Comparison of ENCODE assay signal across 8 cellular contexts in the genomic region with DNA sequence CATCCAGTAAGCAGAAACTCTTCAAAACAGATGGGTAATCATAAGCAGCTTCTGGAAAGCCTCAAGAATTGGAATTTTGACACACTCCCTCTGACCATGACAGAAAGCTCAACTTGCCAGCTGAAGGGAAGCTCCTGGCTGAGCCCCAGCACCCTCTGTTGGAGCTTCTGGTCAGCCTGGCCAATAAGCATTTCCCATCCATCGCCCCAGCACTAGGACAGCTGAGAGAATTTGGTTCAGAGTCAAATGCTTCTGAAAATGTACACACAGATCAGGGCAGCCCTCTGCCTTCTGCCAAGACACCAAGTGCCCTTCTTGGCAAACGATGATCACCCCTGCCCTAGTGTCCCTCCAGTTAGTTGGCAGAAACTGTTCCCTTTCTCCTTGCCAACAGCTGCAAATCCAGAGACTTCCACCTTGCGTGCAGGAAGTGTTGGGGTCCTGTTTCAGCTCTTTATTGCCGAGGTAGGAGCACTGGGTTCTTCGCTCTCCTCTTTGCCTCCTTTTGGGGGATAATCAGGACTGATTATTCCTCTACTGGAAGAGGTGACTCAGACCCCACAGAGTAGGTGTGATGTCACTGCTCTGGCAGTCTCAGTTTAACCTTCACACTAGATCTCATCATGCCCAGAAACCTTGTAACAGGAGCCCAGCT. TPM values are rescaled to one million over a fixed set of nuclear protein-coding genes. Genes with fewer than 3 reads are reported as not detected.
DNase-seq lines count a peak whose midpoint lies in the region; ATAC-seq and TF ChIP-seq lines count a peak whose summit lies in the region.

No MANE protein-coding gene starts in this region.

- no peak for TF ChIP-seq CTCF in AG04450 (IDR thresholded peaks at IDR 0.05; ENCODE audit: low read depth, low read length)

- H3K9me3 Mint-ChIP-seq in activated T-helper 2 cell treated with anti-CD3 and anti-CD28 coated beads, Interferon-gamma antibody, Interleukin-2, Interleukin-4, amounts not matched to agents 10 μg/mL and 5 μg/mL and 100 μg/mL, durations not matched to agents 14 hours and 24 hours and 36 hours, result no peaks in the 10 kb centered on the region

- H3K27ac ChIP-seq in AG04450 (ENCODE audit: low read depth, low read length), result peak overlapping the region; percentile 69
- peak overlapping the region; percentile 74 for H3K27ac ChIP-seq in rectal smooth muscle tissue (ENCODE audit: low read depth, low read length)

- no peak for TF ChIP-seq EP300 in Ishikawa (IDR thresholded peaks at IDR 0.05; ENCODE audit: borderline replicate concordance)

- CTCF ChIA-PET in AG04450 (lab: Charles Lee), result interaction anchor here (0.9 to 5.0 kb wide), 6 partner anchors 10 to 202 kb away, joined by 3 to 39 read pairs (median 14); no protein-coding TSS in a partner anchor

- ATAC-seq in Right ventricle myocardium inferior (peak; percentile 95), HG02678 (IDR thresholded peaks at IDR 0.05; ENCODE audit: unreplicated experiment) (no peak)

- H3K27ac Mint-ChIP-seq in activated T-helper 2 cell treated with anti-CD3 and anti-CD28 coated beads, Interferon-gamma antibody, Interleukin-2, Interleukin-4, amounts not matched to agents 10 μg/mL and 5 μg/mL and 100 μg/mL, durations not matched to agents 14 hours and 24 hours and 36 hours, result peak overlapping the region; percentile 81

- no peak overlapping the region for H3K9ac ChIP-seq in rectal smooth muscle tissue (ENCODE audit: low read length)

- H3K4me1 Mint-ChIP-seq in activated T-helper 2 cell treated with anti-CD3 and anti-CD28 coated beads, Interferon-gamma antibody, Interleukin-2, Interleukin-4, amounts not matched to agents 10 μg/mL and 5 μg/mL and 100 μg/mL, durations not matched to agents 14 hours and 24 hours and 36 hours (ENCODE audit: low read depth), result peaks cover 36% of the 10 kb centered on the region

- intact Hi-C loops in activated T-helper 2 cell treated with anti-CD3 and anti-CD28 coated beads, Interferon-gamma antibody, Interleukin-2, Interleukin-4, amounts not matched to agents 10 μg/mL and 5 μg/mL and 100 μg/mL, durations not matched to agents 14 hours and 24 hours and 36 hours (cut with micrococcal nuclease), result no loop called here
- intact Hi-C loops in Right ventricle myocardium inferior (cut with DNase I), result no loop called here

- H3K4me3 Mint-ChIP-seq in activated T-helper 2 cell treated with anti-CD3 and anti-CD28 coated beads, Interferon-gamma antibody, Interleukin-2, Interleukin-4, amounts not matched to agents 10 μg/mL and 5 μg/mL and 100 μg/mL, durations not matched to agents 14 hours and 24 hours and 36 hours (ENCODE audit: low read depth), result no peak overlapping the region

- no peak for DNase-seq in AG04450 (ENCODE audit: low read depth, low spot score)
- DNase-seq in activated T-helper 2 cell treated with anti-CD3 and anti-CD28 coated beads, Interferon-gamma antibody, Interleukin-2, Interleukin-4, amounts not matched to agents 10 μg/mL and 5 μg/mL and 100 μg/mL, durations not matched to agents 14 hours and 24 hours and 36 hours (ENCODE audit: low spot score), result no peak
- DNase-seq in Right ventricle myocardium inferior (ENCODE audit: missing footprints), result peak; percentile 79
- no peak for DNase-seq in NCI-H2081 treated with DMSO at 0.1 percent for 48 hours (lab: John Stamatoyannopoulos, UW)
- DNase-seq in germinal center (ENCODE audit: low spot score), result no peak

- H3K27me3 ChIP-seq in AG04450 (ENCODE audit: control insufficient read depth, insufficient read depth, low read length) (no peaks in the 10 kb centered on the region), rectal smooth muscle tissue (ENCODE audit: control insufficient read depth, insufficient read depth, low read length) (no peaks in the 10 kb centered on the region)

- no peaks in the 10 kb centered on the region for H3K27me3 Mint-ChIP-seq in activated T-helper 2 cell treated with anti-CD3 and anti-CD28 coated beads, Interferon-gamma antibody, Interleukin-2, Interleukin-4, amounts not matched to agents 10 μg/mL and 5 μg/mL and 100 μg/mL, durations not matched to agents 14 hours and 24 hours and 36 hours (ENCODE audit: low read depth)

- H3K9me3 ChIP-seq in AG04450 (ENCODE audit: control insufficient read depth, insufficient read depth, low read length), result no peaks in the 10 kb centered on the region; the same call in 1 of the 2 replicates

- POLR2A ChIA-PET in AG04450 (lab: Yijun Ruan, JAX), result interaction anchor here (0.6 to 1.2 kb wide), 5 partner anchors 11 to 107 kb away, joined by 3 to 5 read pairs (median 3); partner anchors contain the start of gene GPN2

- TF ChIP-seq RAD21 in Ishikawa (IDR thresholded peaks at IDR 0.05; ENCODE audit: low read depth), result 0 out of 2 replicates have a peak, but pooled peaks have one; percentile 11

- H3K36me3 Mint-ChIP-seq in activated T-helper 2 cell treated with anti-CD3 and anti-CD28 coated beads, Interferon-gamma antibody, Interleukin-2, Interleukin-4, amounts not matched to agents 10 μg/mL and 5 μg/mL and 100 μg/mL, durations not matched to agents 14 hours and 24 hours and 36 hours (ENCODE audit: low read depth), result peaks cover 45% of the 10 kb centered on the region

- H3K4me3 ChIP-seq in AG04450 (ENCODE audit: low read depth, low read length) (peak overlapping the region; percentile 32; the same call in 1 of the 2 replicates), rectal smooth muscle tissue (ENCODE audit: low read length) (peak overlapping the region; percentile 5)

- peaks cover 4% of the 10 kb centered on the region for H3K36me3 ChIP-seq in rectal smooth muscle tissue (ENCODE audit: control insufficient read depth, insufficient read depth, low read length)

- peaks cover 15% of the 10 kb centered on the region for H3K4me1 ChIP-seq in rectal smooth muscle tissue (ENCODE audit: control insufficient read depth, insufficient read depth, low read length)

TF ChIP-seq in Ishikawa, 13 proteins besides CTCF, POLR2A, EP300 and RAD21:
- TF ChIP-seq CEBPB (IDR thresholded peaks at IDR 0.05) (no peak), YY1 (IDR thresholded peaks at IDR 0.05; ENCODE audit: low read depth) (no peak), USF1 (IDR thresholded peaks at IDR 0.05) (no peak), NFIC (IDR thresholded peaks at IDR 0.05) (no peak), EGR1 (IDR thresholded peaks at IDR 0.05) (no peak), MAX (IDR thresholded peaks at IDR 0.05) (0 out of 2 replicates have a peak, but pooled peaks have one; percentile 16)

RNA-seq across cellular contexts. Expression of gene PIGV, which starts 11.9 kb away (rescaled TPM):
- polyA plus RNA-seq in AG04450 (2011; rRNA removed), result 16.1 and 17.8 TPM in 2 replicates
- polyA minus RNA-seq in AG04450 (2011; rRNA and poly(A)+ RNA removed), result 22.2 and 26.5 TPM in 2 replicates
- total RNA-seq in activated T-helper 2 cell treated with anti-CD3 and anti-CD28 coated beads, Interferon-gamma antibody, Interleukin-2, Interleukin-4, amounts not matched to agents 10 μg/mL and 5 μg/mL and 100 μg/mL, durations not matched to agents 14 hours and 24 hours and 36 hours, result 19.4 and 20.1 TPM in 2 replicates
- total RNA-seq in Right ventricle myocardium inferior, result 6.1 TPM

RNA-seq across cellular contexts. Expression of gene ZDHHC18, which starts 26.9 kb away (rescaled TPM):
- polyA plus RNA-seq in AG04450 (2011; rRNA removed), result 20.4 and 29.2 TPM in 2 replicates
- 30.1 and 51.3 TPM in 2 replicates for polyA minus RNA-seq in AG04450 (2011; rRNA and poly(A)+ RNA removed)
- 62.7 and 64.3 TPM in 2 replicates for total RNA-seq in activated T-helper 2 cell treated with anti-CD3 and anti-CD28 coated beads, Interferon-gamma antibody, Interleukin-2, Interleukin-4, amounts not matched to agents 10 μg/mL and 5 μg/mL and 100 μg/mL, durations not matched to agents 14 hours and 24 hours and 36 hours
- total RNA-seq in Right ventricle myocardium inferior, result 17.7 TPM
